In genomic region chr4:177309525-177310371, GRCh38 we compare ENCODE assay signal across 1 cellular context.
TF ChIP-seq lines count a peak whose summit lies in the region.

Gene NEIL3 (plus strand): TSS chr4:177309874. CDS start chr4:177309954, 80 bp downstream.

TF ChIP-seq in K562, 482 proteins besides CTCF, POLR2A, EP300 and RAD21 (continued from another document and continues in another):
- TF ChIP-seq TSHZ1 (CRISPR knock-in tag; IDR thresholded peaks at IDR 0.05): no peak
- peak; percentile 63 for TF ChIP-seq MYC (IDR thresholded peaks at IDR 0.05; ENCODE audit: low read depth, low read length)
- TF ChIP-seq MYC (CRISPR knock-in tag; IDR thresholded peaks at IDR 0.05; ENCODE audit: borderline replicate concordance, low read depth): no peak
- TF ChIP-seq JUN (IDR thresholded peaks at IDR 0.05; ENCODE audit: borderline replicate concordance, low read depth, low read length): no peak
- TF ChIP-seq JUN (CRISPR knock-in tag; IDR thresholded peaks at IDR 0.05; ENCODE audit: borderline replicate concordance): no peak
- TF ChIP-seq ZNF830 (CRISPR knock-in tag; IDR thresholded peaks at IDR 0.05): no peak
- TF ChIP-seq CTCFL (IDR thresholded peaks at IDR 0.05; ENCODE audit: borderline replicate concordance, insufficient read depth, low read depth, low read length, poor library complexity, severe bottlenecking): no peak
- TF ChIP-seq DACH1 (IDR thresholded peaks at IDR 0.05; ENCODE audit: partially characterized antibody): no peak
- no peak for TF ChIP-seq PYGO2 (tag; IDR thresholded peaks at IDR 0.05)
- peak; percentile 64 to 98; a peak in 3 of 4 replicates for TF ChIP-seq HDAC1 (IDR thresholded peaks at IDR 0.05)
- no peak for TF ChIP-seq ZNF75A (CRISPR knock-in tag; IDR thresholded peaks at IDR 0.05)
- no peak for TF ChIP-seq ZFP30 (CRISPR knock-in tag; IDR thresholded peaks at IDR 0.05; ENCODE audit: borderline replicate concordance)
- TF ChIP-seq NFIC (IDR thresholded peaks at IDR 0.05): peak; percentile 37; the same call in 1 of the 2 replicates
- TF ChIP-seq ETV1 (tag; conservative IDR thresholded peaks at IDR 0.05; ENCODE audit: low read depth): no peak
- no peak for TF ChIP-seq FOXK2 (conservative IDR thresholded peaks at IDR 0.05 in 1 of 2, IDR thresholded peaks at IDR 0.05 in 1 of 2; ENCODE audit: low read depth in 2 of 2)
- TF ChIP-seq ZNF212 (CRISPR knock-in tag; IDR thresholded peaks at IDR 0.05): no peak
- TF ChIP-seq CHAMP1 (IDR thresholded peaks at IDR 0.05): no peak
- TF ChIP-seq MAFK (IDR thresholded peaks at IDR 0.05; ENCODE audit: low read length): no peak
- no peak for TF ChIP-seq CBFA2T2 (conservative IDR thresholded peaks at IDR 0.05)
- no peak for TF ChIP-seq NR2C1 (IDR thresholded peaks at IDR 0.05)
- TF ChIP-seq NR2C1 (tag; IDR thresholded peaks at IDR 0.05): no peak
- TF ChIP-seq POLR2AphosphoS5 (IDR thresholded peaks at IDR 0.05; ENCODE audit: control insufficient read depth, insufficient read depth, low read depth, low read length): peak; percentile 79
- TF ChIP-seq THRA (IDR thresholded peaks at IDR 0.05): no peak
- no peak for TF ChIP-seq RBM34 (IDR thresholded peaks at IDR 0.05; ENCODE audit: borderline replicate concordance, insufficient read depth, low read length)
- TF ChIP-seq ZFP1 (CRISPR knock-in tag; IDR thresholded peaks at IDR 0.05): no peak
- no peak for TF ChIP-seq RFX7 (CRISPR knock-in tag; IDR thresholded peaks at IDR 0.05)
- peak; percentile 64 for TF ChIP-seq MAX (CRISPR knock-in tag; IDR thresholded peaks at IDR 0.05)
- no peak for TF ChIP-seq ZNF444 (CRISPR knock-in tag; IDR thresholded peaks at IDR 0.05)
- no peak for TF ChIP-seq RERE (CRISPR knock-in tag; IDR thresholded peaks at IDR 0.05; ENCODE audit: borderline replicate concordance)
- TF ChIP-seq CCNT2 (IDR thresholded peaks at IDR 0.05; ENCODE audit: borderline replicate concordance, extremely low read depth, insufficient read length, low read depth, low read length): peak; percentile 30
- no peak for TF ChIP-seq KHSRP (IDR thresholded peaks at IDR 0.05)
- no peak for TF ChIP-seq TCFL5 (CRISPR knock-in tag; conservative IDR thresholded peaks at IDR 0.05)
- 0 out of 2 replicates have a peak, but pooled peaks have one; percentile 48 for TF ChIP-seq TGIF2 (CRISPR knock-in tag; IDR thresholded peaks at IDR 0.05)
- TF ChIP-seq SP2 (IDR thresholded peaks at IDR 0.05; ENCODE audit: extremely low read depth, low read depth, low read length, poor library complexity, severe bottlenecking): no peak
- no peak for TF ChIP-seq FOS (IDR thresholded peaks at IDR 0.05; ENCODE audit: extremely low read depth, insufficient read length)
- no peak for TF ChIP-seq SREBF2 (CRISPR knock-in tag; IDR thresholded peaks at IDR 0.05)
- no peak for TF ChIP-seq ZNF740 (CRISPR knock-in tag; IDR thresholded peaks at IDR 0.05)
- TF ChIP-seq ZNF740 (tag; IDR thresholded peaks at IDR 0.05): no peak
- no peak for TF ChIP-seq FUS (optimal IDR thresholded peaks at IDR 0.05; ENCODE audit: low read depth, low read length)
- no peak for TF ChIP-seq BDP1 (IDR thresholded peaks at IDR 0.05; ENCODE audit: insufficient read depth, insufficient read length)
- TF ChIP-seq ZNF551 (CRISPR knock-in tag; IDR thresholded peaks at IDR 0.05): no peak
- TF ChIP-seq MNT (conservative IDR thresholded peaks at IDR 0.05): peak; percentile 57 to 91
- no peak for TF ChIP-seq ZZZ3 (IDR thresholded peaks at IDR 0.05)
- TF ChIP-seq SLC30A9 (CRISPR knock-in tag; IDR thresholded peaks at IDR 0.05): no peak
- TF ChIP-seq MLLT1 (IDR thresholded peaks at IDR 0.05): 0 out of 4 replicates have a peak, but pooled peaks of 1 of the 2 experiments have one; percentile 36
